In the genomic region with DNA sequence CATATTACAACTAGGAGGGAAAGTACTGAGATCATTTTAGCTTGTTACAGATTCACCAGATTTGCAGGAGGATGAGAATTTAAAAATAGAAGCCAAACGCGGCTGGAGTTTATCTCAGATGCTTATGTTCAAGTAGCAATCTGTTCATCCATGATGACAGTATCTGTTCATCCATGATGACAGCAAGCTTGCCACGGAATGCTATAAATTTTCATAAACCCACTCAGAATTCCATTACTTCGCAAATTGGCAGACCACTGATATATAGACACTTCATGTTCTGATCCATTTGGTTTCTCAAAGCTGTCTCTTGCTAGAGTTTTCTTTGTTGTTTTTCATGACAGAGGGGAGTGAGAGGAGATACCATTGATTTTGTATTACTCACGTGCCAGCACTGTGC, we compare ENCODE assay signal across 15 cellular contexts.
"Had no signal": no experiment of that assay in that cellular context is flagged by ENCODE, and none has a peak within 500 bp of the region (broad histone marks: within the 10 kb centered on the region; RNA-seq: fewer than 3 reads in every experiment).

No MANE protein-coding gene starts in this region.

- H3K4me1 ChIP-seq: colonic mucosa had no signal

- H3K4me3 ChIP-seq: cardiac muscle cell, colonic mucosa, sigmoid colon, stomach, thoracic aorta, upper lobe of right lung had no signal

- ATAC-seq: activated CD8-positive, alpha-beta memory T cell treated with anti-CD3 and anti-CD28 coated beads, Interleukin-2, amount 10 ng/mL, durations not matched to agents 7 days and 5 days; foreskin keratinocyte; natural killer cell treated with Interleukin-12 subunit alpha and Interleukin-12 subunit beta and Interleukin-15 and Interleukin-18, amount 100 ng/mL, for 72 hours; upper lobe of right lung had no signal

- H3K27ac ChIP-seq: colonic mucosa, foreskin keratinocyte, sigmoid colon, thoracic aorta, upper lobe of right lung had no signal

- H3K4me3 Mint-ChIP-seq: activated CD8-positive, alpha-beta memory T cell treated with anti-CD3 and anti-CD28 coated beads, Interleukin-2, amount 10 ng/mL, durations not matched to agents 7 days and 5 days; activated naive CD4-positive, alpha-beta T cell treated with anti-CD3 and anti-CD28 coated beads, Interleukin-2, amount 10 ng/mL, durations not matched to agents 7 days and 5 days; natural killer cell treated with Interleukin-12 subunit alpha and Interleukin-12 subunit beta and Interleukin-15 and Interleukin-18, amount 100 ng/mL, for 72 hours had no signal

- H3K27me3 ChIP-seq: cardiac muscle cell, colonic mucosa, foreskin keratinocyte, sigmoid colon, stomach, upper lobe of right lung had no signal

- H3K36me3 ChIP-seq: cardiac muscle cell, colonic mucosa, sigmoid colon, stomach, thoracic aorta, upper lobe of right lung had no signal

- H3K9me3 Mint-ChIP-seq: activated naive CD4-positive, alpha-beta T cell treated with anti-CD3 and anti-CD28 coated beads, Interleukin-2, amount 10 ng/mL, durations not matched to agents 7 days and 5 days; natural killer cell treated with Interleukin-12 subunit alpha and Interleukin-12 subunit beta and Interleukin-15 and Interleukin-18, amount 100 ng/mL, for 72 hours had no signal

- H3K9me3 ChIP-seq: colonic mucosa, sigmoid colon, stomach, thoracic aorta, upper lobe of right lung had no signal

- DNase-seq: activated CD4-positive, alpha-beta T cell treated with anti-CD3 and anti-CD28 coated beads for 1 hour; activated CD4-positive, alpha-beta T cell treated with anti-CD3 and anti-CD28 coated beads, Interleukin-2, amount 50 U/mL, for 48 hours; activated CD8-positive, alpha-beta memory T cell treated with anti-CD3 and anti-CD28 coated beads, Interleukin-2, amount 10 ng/mL, durations not matched to agents 7 days and 5 days; activated naive CD4-positive, alpha-beta T cell treated with anti-CD3 and anti-CD28 coated beads, Interleukin-2, amount 10 ng/mL, durations not matched to agents 7 days and 5 days; activated T-cell treated with anti-CD3 and anti-CD28 coated beads, Interleukin-2, amount 50 U/mL, for 1 hour; colonic mucosa; effector CD4-positive, alpha-beta T cell; foreskin keratinocyte; sigmoid colon; stimulated activated CD4-positive, alpha-beta T cell treated with anti-CD3 and anti-CD28 coated beads, Interleukin-1b, Interleukin-23, amount 100 ng/mL, for 48 hours; stomach; upper lobe of right lung had no signal

- H3K27ac Mint-ChIP-seq: activated CD8-positive, alpha-beta memory T cell treated with anti-CD3 and anti-CD28 coated beads, Interleukin-2, amount 10 ng/mL, durations not matched to agents 7 days and 5 days; activated naive CD4-positive, alpha-beta T cell treated with anti-CD3 and anti-CD28 coated beads, Interleukin-2, amount 10 ng/mL, durations not matched to agents 7 days and 5 days; natural killer cell treated with Interleukin-12 subunit alpha and Interleukin-12 subunit beta and Interleukin-15 and Interleukin-18, amount 100 ng/mL, for 72 hours had no signal

- H3K36me3 Mint-ChIP-seq: activated CD8-positive, alpha-beta memory T cell treated with anti-CD3 and anti-CD28 coated beads, Interleukin-2, amount 10 ng/mL, durations not matched to agents 7 days and 5 days; activated naive CD4-positive, alpha-beta T cell treated with anti-CD3 and anti-CD28 coated beads, Interleukin-2, amount 10 ng/mL, durations not matched to agents 7 days and 5 days; natural killer cell treated with Interleukin-12 subunit alpha and Interleukin-12 subunit beta and Interleukin-15 and Interleukin-18, amount 100 ng/mL, for 72 hours had no signal

- H3K4me1 Mint-ChIP-seq: activated CD8-positive, alpha-beta memory T cell treated with anti-CD3 and anti-CD28 coated beads, Interleukin-2, amount 10 ng/mL, durations not matched to agents 7 days and 5 days; activated naive CD4-positive, alpha-beta T cell treated with anti-CD3 and anti-CD28 coated beads, Interleukin-2, amount 10 ng/mL, durations not matched to agents 7 days and 5 days had no signal
